1 cellular context compared by ENCODE assay signal in the genomic region with DNA sequence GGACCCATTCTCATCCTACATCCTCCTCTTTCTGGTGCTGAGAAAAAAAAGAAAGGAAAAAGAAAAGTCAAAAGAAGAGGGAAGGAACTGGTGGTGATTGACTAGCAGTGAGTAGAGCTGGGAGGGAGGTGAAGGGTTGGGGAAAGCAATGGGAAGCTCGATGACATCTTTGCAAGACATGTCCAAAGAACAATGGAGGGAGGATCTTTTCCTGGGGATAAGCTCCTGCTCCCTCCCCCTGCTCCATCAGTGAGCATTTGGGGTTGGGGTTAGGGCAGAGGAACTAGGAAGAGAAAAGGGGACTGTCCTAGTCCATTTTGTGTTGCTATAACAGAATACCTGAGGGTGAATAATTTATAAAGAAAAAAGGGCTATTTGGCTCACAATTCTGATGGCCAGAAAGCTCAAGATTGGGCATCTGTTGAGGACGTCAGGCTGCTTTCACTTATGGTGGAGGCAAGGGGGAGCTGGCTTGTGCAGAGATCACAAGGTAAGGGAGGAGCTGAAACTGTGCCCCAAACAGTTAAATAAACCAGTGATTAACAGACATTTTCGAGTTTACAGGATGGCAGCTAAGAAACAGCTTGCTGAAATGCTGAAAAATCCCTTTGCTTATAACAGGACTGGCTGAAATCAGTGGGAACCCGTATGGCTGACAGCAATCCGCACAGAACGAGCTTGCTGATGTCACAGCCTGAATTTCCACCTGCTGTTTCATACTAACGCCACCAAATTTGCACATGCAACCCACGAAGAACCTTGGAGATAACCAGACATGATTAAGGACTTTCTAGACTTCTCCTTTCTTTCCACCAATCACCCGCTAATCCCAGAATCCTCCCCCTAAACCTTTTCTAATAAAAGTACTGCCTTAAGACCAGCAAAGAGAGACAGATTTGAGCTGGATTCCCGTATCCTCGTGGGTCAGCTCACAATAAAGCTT.
TF ChIP-seq lines count a peak whose summit lies in the region.

No MANE protein-coding gene starts in this region.

TF ChIP-seq in IMR-90, 13 proteins besides CTCF, POLR2A, EP300 and RAD21 (continued from another document):
- no peak for TF ChIP-seq MAFK (IDR thresholded peaks at IDR 0.05; ENCODE audit: low read depth, low read length)
- no peak for TF ChIP-seq BHLHE40 (IDR thresholded peaks at IDR 0.05; ENCODE audit: low read depth, low read length)
- no peak for TF ChIP-seq MXI1 (IDR thresholded peaks at IDR 0.05; ENCODE audit: borderline replicate concordance, low read depth, low read length)
- TF ChIP-seq, protein P1, sequence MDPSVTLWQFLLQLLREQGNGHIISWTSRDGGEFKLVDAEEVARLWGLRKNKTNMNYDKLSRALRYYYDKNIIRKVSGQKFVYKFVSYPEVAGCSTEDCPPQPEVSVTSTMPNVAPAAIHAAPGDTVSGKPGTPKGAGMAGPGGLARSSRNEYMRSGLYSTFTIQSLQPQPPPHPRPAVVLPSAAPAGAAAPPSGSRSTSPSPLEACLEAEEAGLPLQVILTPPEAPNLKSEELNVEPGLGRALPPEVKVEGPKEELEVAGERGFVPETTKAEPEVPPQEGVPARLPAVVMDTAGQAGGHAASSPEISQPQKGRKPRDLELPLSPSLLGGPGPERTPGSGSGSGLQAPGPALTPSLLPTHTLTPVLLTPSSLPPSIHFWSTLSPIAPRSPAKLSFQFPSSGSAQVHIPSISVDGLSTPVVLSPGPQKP (IDR thresholded peaks at IDR 0.05; ENCODE audit: borderline replicate concordance, low read depth, low read length), result no peak
- TF ChIP-seq CHD1 (IDR thresholded peaks at IDR 0.05; ENCODE audit: low read depth, low read length), result no peak
- TF ChIP-seq RFX5 (IDR thresholded peaks at IDR 0.05; ENCODE audit: low read depth, low read length), result no peak
